In the genomic region with DNA sequence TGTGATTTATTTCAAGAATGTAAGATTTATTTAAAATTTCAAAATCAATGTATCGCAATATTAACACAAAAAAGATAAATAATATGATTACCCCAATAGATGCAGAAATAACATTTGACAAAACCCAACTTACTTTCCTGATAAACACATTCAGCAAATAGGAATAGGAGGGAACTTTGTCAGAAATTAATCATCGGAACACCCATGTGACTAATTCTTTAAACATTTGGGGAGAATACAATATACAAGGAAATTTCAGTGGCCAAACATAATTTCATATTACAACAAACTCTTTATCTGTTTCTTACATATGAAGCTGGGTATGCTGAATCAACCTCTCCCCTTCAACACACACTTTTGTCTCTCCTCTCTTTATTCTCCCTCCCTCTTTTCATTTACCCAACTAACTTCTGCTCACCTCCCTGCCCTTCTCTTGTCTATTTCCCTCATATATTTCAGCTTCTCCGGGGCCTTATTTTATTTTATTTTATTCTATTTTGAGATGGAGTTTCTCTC, we compare ENCODE assay signal across 24 cellular contexts.
"Had no signal": no experiment of that assay in that cellular context is flagged by ENCODE, and none has a peak within 500 bp of the region (broad histone marks: within the 10 kb centered on the region; RNA-seq: fewer than 3 reads in every experiment).

No MANE protein-coding gene starts in this region.

- H3K36me3 ChIP-seq: heart right ventricle, left lung, neural progenitor cell, stomach, thyroid gland had no signal

- H3K4me2 ChIP-seq: neural progenitor cell, smooth muscle cell had no signal

- FAIRE-seq: islet of Langerhans had no signal

- H3K27me3 ChIP-seq: dorsolateral prefrontal cortex, heart right ventricle, left lung, neural progenitor cell, stomach, thyroid gland had no signal

- H3K79me2 ChIP-seq: parathyroid adenoma had no signal

- DNase-seq: dorsolateral prefrontal cortex; effector CD4-positive, alpha-beta T cell; foreskin fibroblast; glutamatergic neuron; heart right ventricle; hippocampal formation; left cardiac atrium; left lung; mesendoderm; midbrain; naive thymus-derived CD4-positive, alpha-beta T cell; stimulated activated CD4-positive, alpha-beta T cell treated with anti-CD3 and anti-CD28 coated beads, Interleukin-12 subunit alpha, Interleukin-12 subunit beta, amount 100 ng/mL, for 4 hours; stimulated activated CD4-positive, alpha-beta T cell treated with anti-CD3 and anti-CD28 coated beads, Interleukin-1b, Interleukin-23, amount 100 ng/mL, for 48 hours; stimulated activated CD4-positive, alpha-beta T cell treated with anti-CD3 and anti-CD28 coated beads, Interleukin-4, amount 100 ng/mL, for 1 hour; stimulated activated CD8-positive, alpha-beta memory T cell treated with anti-CD3 and anti-CD28 coated beads, Interleukin-4, amount 100 ng/mL, for 48 hours; stimulated activated naive CD4-positive, alpha-beta T cell; stomach; thyroid gland; trophoblast cell had no signal

- H3K4me3 ChIP-seq: dorsolateral prefrontal cortex, heart right ventricle, left lung, neural progenitor cell, smooth muscle cell, stomach, thyroid gland had no signal

- H3K27ac ChIP-seq: dorsolateral prefrontal cortex, epithelial cell of prostate, heart right ventricle, left lung, neural progenitor cell, parathyroid adenoma, stomach, thyroid gland had no signal

- H3K9me3 ChIP-seq: left lung, thyroid gland had no signal

- H2AFZ ChIP-seq: neural progenitor cell, parathyroid adenoma had no signal

- H3K4me1 ChIP-seq: heart right ventricle, left lung, neural progenitor cell, parathyroid adenoma, stomach, thyroid gland had no signal
